ENCODE assay signal across 21 cellular contexts in genomic region chr17:79855331-79856124, GRCh38.
"Had no signal": no experiment of that assay in that cellular context is flagged by ENCODE, and none has a peak within 500 bp of the region (broad histone marks: within the 10 kb centered on the region; RNA-seq: fewer than 3 reads in every experiment).

No MANE protein-coding gene starts in this region.

- H3K27me3 ChIP-seq: cardiac muscle cell, upper lobe of right lung, uterus had no signal

- H3K4me1 ChIP-seq: prostate gland, uterus had no signal

- DNase-seq: cerebellar nuclear complex; cortex of kidney; effector memory CD8-positive, alpha-beta T cell; erythroblast; esophagus squamous epithelium; left cardiac atrium; mesendoderm; spleen; stimulated activated naive CD4-positive, alpha-beta T cell; stimulated activated naive CD8-positive, alpha-beta T cell treated with anti-CD3 and anti-CD28 coated beads, Interleukin-15, amount 100 ng/mL, for 72 hours; transverse colon; upper lobe of right lung; uterus had no signal

- H3K27ac ChIP-seq: cardiac muscle cell, esophagus squamous epithelium, neutrophil, prostate gland, skin epidermis, suprapubic skin, transverse colon, upper lobe of right lung, uterus had no signal

- H3K36me3 ChIP-seq: cardiac muscle cell, esophagus squamous epithelium, neutrophil, prostate gland, spleen, suprapubic skin, transverse colon, upper lobe of right lung, uterus had no signal

- ATAC-seq: effector memory CD8-positive, alpha-beta T cell; naive thymus-derived CD8-positive, alpha-beta T cell; stimulated activated naive CD8-positive, alpha-beta T cell treated with anti-CD3 and anti-CD28 coated beads, Interleukin-15, amount 100 ng/mL, for 72 hours; upper lobe of right lung had no signal

- H3K4me3 ChIP-seq: cardiac muscle cell, esophagus squamous epithelium, prostate gland, skin epidermis, spleen, suprapubic skin, transverse colon, upper lobe of right lung, uterus had no signal

- H3K9me3 ChIP-seq: esophagus squamous epithelium, neutrophil, prostate gland, spleen, suprapubic skin, transverse colon, upper lobe of right lung, uterus had no signal

- FAIRE-seq: endometrium, frontal cortex had no signal
